8 cellular contexts compared by ENCODE assay signal in the genomic region with DNA sequence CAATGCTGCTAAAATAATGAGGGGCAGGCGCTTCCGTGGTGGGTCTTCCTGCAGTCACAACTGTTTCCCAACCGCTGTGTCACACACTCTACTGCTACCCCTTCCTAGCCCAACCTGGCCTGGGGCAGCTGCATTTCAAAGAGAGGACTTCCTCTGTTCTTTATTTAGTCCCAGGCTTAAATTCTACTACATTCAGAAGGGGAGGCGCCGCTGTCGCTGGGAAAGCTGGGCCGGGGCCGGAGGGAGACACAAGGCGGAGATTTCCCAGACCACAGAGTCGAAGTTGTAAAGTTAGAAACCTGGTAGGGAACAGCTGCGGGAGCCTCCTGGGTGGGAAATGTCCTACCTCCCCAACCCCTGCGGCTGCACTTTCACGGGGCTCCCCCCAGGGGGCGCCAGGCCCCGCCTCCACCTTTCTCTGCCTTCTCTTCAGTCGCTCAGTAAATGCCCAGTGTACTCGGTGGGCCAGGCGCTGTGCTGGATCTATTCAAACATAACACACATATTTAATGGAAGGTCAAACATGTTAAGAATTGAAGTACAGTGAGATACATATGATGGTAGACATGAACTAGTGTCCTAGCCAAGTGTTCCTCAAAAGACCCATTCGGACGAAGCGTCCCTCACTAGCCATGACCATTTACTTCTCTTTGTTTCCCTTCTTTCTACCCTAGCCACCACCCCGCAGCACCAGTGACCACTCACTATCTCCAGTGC. TPM values are rescaled to one million over a fixed set of nuclear protein-coding genes. Genes with fewer than 3 reads are reported as not detected.
DNase-seq lines count a peak whose midpoint lies in the region; ATAC-seq and TF ChIP-seq lines count a peak whose summit lies in the region.

No MANE protein-coding gene starts in this region.

- POLR2A ChIA-PET in T-cell (lab: Charles Lee), result no interaction called here

- H3K4me1 ChIP-seq in CD4-positive, CD25-positive, alpha-beta regulatory T cell (ENCODE audit: control insufficient read depth, insufficient read depth, low read length, poor library complexity, severe bottlenecking), result no peaks in the 10 kb centered on the region
- H3K4me1 ChIP-seq in lower lobe of right lung, result peaks cover 25% of the 10 kb centered on the region
- H3K4me1 ChIP-seq in tibial artery, result peaks cover 6 to 28% (median 16%) of the 10 kb centered on the region in 4 donors

- ATAC-seq in CD4-positive, CD25-positive, alpha-beta regulatory T cell (ENCODE audit: low read depth in 2 of 2), result peak; percentile 53 to 56
- ATAC-seq in HG02610 (IDR thresholded peaks at IDR 0.05; ENCODE audit: unreplicated experiment), result peak; percentile 58
- ATAC-seq in T-cell (replicated peaks in 1 of 4), result peak; percentile 42 to 78 (median 76)
- ATAC-seq in lower lobe of right lung, result peak; percentile 58 to 80
- ATAC-seq in omental fat pad (ENCODE audit: low FRiP score), result no peak

- intact Hi-C loops in lower lobe of right lung (cut with DNase I) (no loop called here), tibial artery (cut with DNase I; ENCODE audit: low total_unique reads) (no loop called here)

- H3K36me3 Mint-ChIP-seq in CD4-positive, CD25-positive, alpha-beta regulatory T cell, result no peaks in the 10 kb centered on the region
- H3K36me3 Mint-ChIP-seq in T-cell, result no peaks in the 10 kb centered on the region

- H3K4me3 ChIP-seq in CD4-positive, CD25-positive, alpha-beta regulatory T cell (ENCODE audit: low read depth, low read length), result no peak overlapping the region
- no peak overlapping the region for H3K4me3 ChIP-seq in brain microvascular endothelial cell (ENCODE audit: low read depth, low read length)
- H3K4me3 ChIP-seq in lower lobe of right lung, result no peak overlapping the region
- H3K4me3 ChIP-seq in tibial artery, result peak overlapping the region; percentile 7 to 30

- no peaks in the 10 kb centered on the region for H3K36me3 ChIP-seq in CD4-positive, CD25-positive, alpha-beta regulatory T cell (ENCODE audit: control insufficient read depth, insufficient read depth, low read length)
- no peaks in the 10 kb centered on the region for H3K36me3 ChIP-seq in brain microvascular endothelial cell (replicated peaks)
- no peaks in the 10 kb centered on the region for H3K36me3 ChIP-seq in lower lobe of right lung
- no peaks in the 10 kb centered on the region for H3K36me3 ChIP-seq in tibial artery

- H3K4me3 Mint-ChIP-seq in CD4-positive, CD25-positive, alpha-beta regulatory T cell, result peak overlapping the region in 1 of 4 donors; percentile 22
- no peak overlapping the region for H3K4me3 Mint-ChIP-seq in T-cell

- no peaks in the 10 kb centered on the region for H3K9me3 Mint-ChIP-seq in CD4-positive, CD25-positive, alpha-beta regulatory T cell
- no peaks in the 10 kb centered on the region for H3K9me3 Mint-ChIP-seq in T-cell

- peak; percentile 93 for TF ChIP-seq CTCF in brain microvascular endothelial cell (IDR thresholded peaks at IDR 0.05; ENCODE audit: low read depth, low read length, missing control alignments)
- peak; percentile 76 for TF ChIP-seq CTCF in lower lobe of right lung (IDR thresholded peaks at IDR 0.05)
- peak; percentile 46 to 61 for TF ChIP-seq CTCF in tibial artery (IDR thresholded peaks at IDR 0.05)
- peak in 1 of 3 donors; percentile 63 for TF ChIP-seq CTCF in omental fat pad (IDR thresholded peaks at IDR 0.05)

- H3K27me3 ChIP-seq in CD4-positive, CD25-positive, alpha-beta regulatory T cell (ENCODE audit: control insufficient read depth, insufficient read depth, low read length), result peaks cover 20% of the 10 kb centered on the region
- peaks cover 8% of the 10 kb centered on the region for H3K27me3 ChIP-seq in brain microvascular endothelial cell (replicated peaks)
- no peaks in the 10 kb centered on the region for H3K27me3 ChIP-seq in lower lobe of right lung (ENCODE audit: low read depth)
- H3K27me3 ChIP-seq in tibial artery, result no peaks in the 10 kb centered on the region

- peaks cover 0 to 6% (median 4%) of the 10 kb centered on the region in 4 donors for H3K4me1 Mint-ChIP-seq in CD4-positive, CD25-positive, alpha-beta regulatory T cell
- peaks cover 0 to 5% (median 2%) of the 10 kb centered on the region in 3 donors for H3K4me1 Mint-ChIP-seq in T-cell

- H3K27me3 Mint-ChIP-seq in CD4-positive, CD25-positive, alpha-beta regulatory T cell, result peaks cover 52% of the 10 kb centered on the region
- H3K27me3 Mint-ChIP-seq in T-cell, result peaks cover 26 to 37% of the 10 kb centered on the region in 2 donors

- CTCF ChIA-PET in T-cell (lab: Charles Lee), result interaction anchor here (0.6 to 2.0 kb wide), 10 partner anchors 9 to 324 kb away, joined by 3 to 11 read pairs (median 4); partner anchors contain the start of gene DYRK3 (in 1 of the 2)

- in situ Hi-C loops in brain microvascular endothelial cell (cut with HindIII; ENCODE audit: low pct_ligation_motif_present, low sequenced_read_pairs), result no loop called here

- peak; percentile 18 to 47 (median 43) for DNase-seq in CD4-positive, CD25-positive, alpha-beta regulatory T cell
- peak in 27 of 34 experiments; percentile 17 to 56 (median 37) for DNase-seq in T-cell
- DNase-seq in brain microvascular endothelial cell, result peak; percentile 11
- peak; percentile 71 for DNase-seq in lower lobe of right lung
- DNase-seq in tibial artery, result no peak
- DNase-seq in NCI-H2107 treated with DMSO at 0.1 percent for 48 hours (lab: John Stamatoyannopoulos, UW; ENCODE audit: unreplicated experiment), result no peak
- no peak for DNase-seq in omental fat pad (ENCODE audit: low spot score)

- no peaks in the 10 kb centered on the region for H3K9me3 ChIP-seq in CD4-positive, CD25-positive, alpha-beta regulatory T cell (ENCODE audit: control insufficient read depth in 2 of 2, low read length in 2 of 2)
- H3K9me3 ChIP-seq in lower lobe of right lung (no peaks in the 10 kb centered on the region), tibial artery (no peaks in the 10 kb centered on the region)

- H3K27ac Mint-ChIP-seq in CD4-positive, CD25-positive, alpha-beta regulatory T cell, result peak overlapping the region in 1 of 3 donors; percentile 76
- no peak overlapping the region for H3K27ac Mint-ChIP-seq in T-cell

- H3K27ac ChIP-seq in CD4-positive, CD25-positive, alpha-beta regulatory T cell (ENCODE audit: insufficient read depth, low read length, poor library complexity, severe bottlenecking), result no peak overlapping the region
- H3K27ac ChIP-seq in brain microvascular endothelial cell, result no peak overlapping the region
- H3K27ac ChIP-seq in lower lobe of right lung, result no peak overlapping the region
- peak overlapping the region; percentile 70 to 77 for H3K27ac ChIP-seq in tibial artery

RNA-seq across cellular contexts. Expression of gene DYRK3, which starts 23.1 kb away (rescaled TPM):
- 0.67 TPM for total RNA-seq in CD4-positive, CD25-positive, alpha-beta regulatory T cell
- under 1 TPM in 1 of 4 donors, not detected in 3; 0.32 TPM for polyA plus RNA-seq in CD4-positive, CD25-positive, alpha-beta regulatory T cell
- total RNA-seq in T-cell, result 1 to 10 TPM in 4 of 5 donors, under 1 TPM in 1; 0.73 to 2.0 (median 1.6) TPM
- 6.4 TPM for total RNA-seq in lower lobe of right lung
- total RNA-seq in omental fat pad, result 10 to 100 TPM; 14.3 to 73.3 (median 39.4) TPM

RNA-seq across cellular contexts. Expression of gene MAPKAPK2, which starts 26.3 kb away (rescaled TPM):
- 167 TPM for total RNA-seq in CD4-positive, CD25-positive, alpha-beta regulatory T cell
- 1 to 10 TPM; 2.4 to 3.8 (median 2.9) TPM for polyA plus RNA-seq in CD4-positive, CD25-positive, alpha-beta regulatory T cell
- total RNA-seq in T-cell (100 to 1,000 TPM in 1 of 5 donors, 10 to 100 TPM in 4; 64.3 to 117 (median 78.4) TPM), lower lobe of right lung (87.0 TPM), omental fat pad (100 to 1,000 TPM in 1 of 4 donors, 10 to 100 TPM in 3; 52.0 to 151 (median 79.9) TPM)

RNA-seq across cellular contexts. Expression of gene EIF2D, which starts 46.2 kb away (rescaled TPM):
- total RNA-seq in CD4-positive, CD25-positive, alpha-beta regulatory T cell, result 35.7 TPM
- polyA plus RNA-seq in CD4-positive, CD25-positive, alpha-beta regulatory T cell, result 10 to 100 TPM; 21.3 to 32.6 (median 26.7) TPM
- total RNA-seq in T-cell (10 to 100 TPM; 48.0 to 56.7 (median 49.3) TPM), lower lobe of right lung (47.0 TPM), omental fat pad (10 to 100 TPM; 38.4 to 55.8 (median 50.4) TPM)

Comparison
In these comparisons a context has a peak if more than half of its experiments do, and no peak if none do; other contexts are left out.
1. DNase-seq: peak in CD4-positive, CD25-positive, alpha-beta regulatory T cell (3 of 3), T-cell (27 of 34), brain microvascular endothelial cell (single experiment) and lower lobe of right lung (single experiment); none in tibial artery (0 of 2), NCI-H2107 treated with DMSO at 0.1 percent for 48 hours (single experiment) and omental fat pad (single experiment).
2. H3K27ac ChIP-seq: peak in tibial artery (2 of 2); none in CD4-positive, CD25-positive, alpha-beta regulatory T cell (single experiment), brain microvascular endothelial cell (single experiment) and lower lobe of right lung (single experiment).
3. H3K4me3 ChIP-seq: peak in tibial artery (2 of 2); none in CD4-positive, CD25-positive, alpha-beta regulatory T cell (single experiment), brain microvascular endothelial cell (single experiment) and lower lobe of right lung (single experiment).